1 cellular context compared by ENCODE assay signal in the genomic region with DNA sequence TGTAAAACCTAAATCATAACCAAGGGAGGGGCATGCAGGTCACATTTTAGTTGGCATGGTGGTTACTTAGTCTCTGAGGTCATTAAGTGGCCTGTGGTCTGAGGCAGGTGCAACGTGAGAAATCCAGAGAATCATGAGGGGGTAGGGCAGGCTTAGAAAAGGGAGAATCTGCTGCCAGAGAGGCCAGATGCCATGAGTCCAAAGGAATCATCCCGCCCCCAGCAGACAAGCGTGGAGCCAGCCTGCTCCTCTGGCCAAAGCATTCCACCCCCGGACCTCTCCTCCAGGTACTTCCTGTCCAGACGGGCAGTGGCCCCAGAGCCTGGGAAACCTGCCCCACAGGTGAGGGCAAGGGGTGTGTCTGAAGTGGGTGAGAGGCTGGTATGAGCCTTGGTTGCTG.
TF ChIP-seq lines count a peak whose summit lies in the region.

No MANE protein-coding gene starts in this region.

TF ChIP-seq in GM23338, 12 proteins besides CTCF, POLR2A, EP300 and RAD21:
- TF ChIP-seq, protein P1, sequence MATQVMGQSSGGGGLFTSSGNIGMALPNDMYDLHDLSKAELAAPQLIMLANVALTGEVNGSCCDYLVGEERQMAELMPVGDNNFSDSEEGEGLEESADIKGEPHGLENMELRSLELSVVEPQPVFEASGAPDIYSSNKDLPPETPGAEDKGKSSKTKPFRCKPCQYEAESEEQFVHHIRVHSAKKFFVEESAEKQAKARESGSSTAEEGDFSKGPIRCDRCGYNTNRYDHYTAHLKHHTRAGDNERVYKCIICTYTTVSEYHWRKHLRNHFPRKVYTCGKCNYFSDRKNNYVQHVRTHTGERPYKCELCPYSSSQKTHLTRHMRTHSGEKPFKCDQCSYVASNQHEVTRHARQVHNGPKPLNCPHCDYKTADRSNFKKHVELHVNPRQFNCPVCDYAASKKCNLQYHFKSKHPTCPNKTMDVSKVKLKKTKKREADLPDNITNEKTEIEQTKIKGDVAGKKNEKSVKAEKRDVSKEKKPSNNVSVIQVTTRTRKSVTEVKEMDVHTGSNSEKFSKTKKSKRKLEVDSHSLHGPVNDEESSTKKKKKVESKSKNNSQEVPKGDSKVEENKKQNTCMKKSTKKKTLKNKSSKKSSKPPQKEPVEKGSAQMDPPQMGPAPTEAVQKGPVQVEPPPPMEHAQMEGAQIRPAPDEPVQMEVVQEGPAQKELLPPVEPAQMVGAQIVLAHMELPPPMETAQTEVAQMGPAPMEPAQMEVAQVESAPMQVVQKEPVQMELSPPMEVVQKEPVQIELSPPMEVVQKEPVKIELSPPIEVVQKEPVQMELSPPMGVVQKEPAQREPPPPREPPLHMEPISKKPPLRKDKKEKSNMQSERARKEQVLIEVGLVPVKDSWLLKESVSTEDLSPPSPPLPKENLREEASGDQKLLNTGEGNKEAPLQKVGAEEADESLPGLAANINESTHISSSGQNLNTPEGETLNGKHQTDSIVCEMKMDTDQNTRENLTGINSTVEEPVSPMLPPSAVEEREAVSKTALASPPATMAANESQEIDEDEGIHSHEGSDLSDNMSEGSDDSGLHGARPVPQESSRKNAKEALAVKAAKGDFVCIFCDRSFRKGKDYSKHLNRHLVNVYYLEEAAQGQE (IDR thresholded peaks at IDR 0.05; ENCODE audit: unreplicated experiment): no peak
- TF ChIP-seq, protein P2, sequence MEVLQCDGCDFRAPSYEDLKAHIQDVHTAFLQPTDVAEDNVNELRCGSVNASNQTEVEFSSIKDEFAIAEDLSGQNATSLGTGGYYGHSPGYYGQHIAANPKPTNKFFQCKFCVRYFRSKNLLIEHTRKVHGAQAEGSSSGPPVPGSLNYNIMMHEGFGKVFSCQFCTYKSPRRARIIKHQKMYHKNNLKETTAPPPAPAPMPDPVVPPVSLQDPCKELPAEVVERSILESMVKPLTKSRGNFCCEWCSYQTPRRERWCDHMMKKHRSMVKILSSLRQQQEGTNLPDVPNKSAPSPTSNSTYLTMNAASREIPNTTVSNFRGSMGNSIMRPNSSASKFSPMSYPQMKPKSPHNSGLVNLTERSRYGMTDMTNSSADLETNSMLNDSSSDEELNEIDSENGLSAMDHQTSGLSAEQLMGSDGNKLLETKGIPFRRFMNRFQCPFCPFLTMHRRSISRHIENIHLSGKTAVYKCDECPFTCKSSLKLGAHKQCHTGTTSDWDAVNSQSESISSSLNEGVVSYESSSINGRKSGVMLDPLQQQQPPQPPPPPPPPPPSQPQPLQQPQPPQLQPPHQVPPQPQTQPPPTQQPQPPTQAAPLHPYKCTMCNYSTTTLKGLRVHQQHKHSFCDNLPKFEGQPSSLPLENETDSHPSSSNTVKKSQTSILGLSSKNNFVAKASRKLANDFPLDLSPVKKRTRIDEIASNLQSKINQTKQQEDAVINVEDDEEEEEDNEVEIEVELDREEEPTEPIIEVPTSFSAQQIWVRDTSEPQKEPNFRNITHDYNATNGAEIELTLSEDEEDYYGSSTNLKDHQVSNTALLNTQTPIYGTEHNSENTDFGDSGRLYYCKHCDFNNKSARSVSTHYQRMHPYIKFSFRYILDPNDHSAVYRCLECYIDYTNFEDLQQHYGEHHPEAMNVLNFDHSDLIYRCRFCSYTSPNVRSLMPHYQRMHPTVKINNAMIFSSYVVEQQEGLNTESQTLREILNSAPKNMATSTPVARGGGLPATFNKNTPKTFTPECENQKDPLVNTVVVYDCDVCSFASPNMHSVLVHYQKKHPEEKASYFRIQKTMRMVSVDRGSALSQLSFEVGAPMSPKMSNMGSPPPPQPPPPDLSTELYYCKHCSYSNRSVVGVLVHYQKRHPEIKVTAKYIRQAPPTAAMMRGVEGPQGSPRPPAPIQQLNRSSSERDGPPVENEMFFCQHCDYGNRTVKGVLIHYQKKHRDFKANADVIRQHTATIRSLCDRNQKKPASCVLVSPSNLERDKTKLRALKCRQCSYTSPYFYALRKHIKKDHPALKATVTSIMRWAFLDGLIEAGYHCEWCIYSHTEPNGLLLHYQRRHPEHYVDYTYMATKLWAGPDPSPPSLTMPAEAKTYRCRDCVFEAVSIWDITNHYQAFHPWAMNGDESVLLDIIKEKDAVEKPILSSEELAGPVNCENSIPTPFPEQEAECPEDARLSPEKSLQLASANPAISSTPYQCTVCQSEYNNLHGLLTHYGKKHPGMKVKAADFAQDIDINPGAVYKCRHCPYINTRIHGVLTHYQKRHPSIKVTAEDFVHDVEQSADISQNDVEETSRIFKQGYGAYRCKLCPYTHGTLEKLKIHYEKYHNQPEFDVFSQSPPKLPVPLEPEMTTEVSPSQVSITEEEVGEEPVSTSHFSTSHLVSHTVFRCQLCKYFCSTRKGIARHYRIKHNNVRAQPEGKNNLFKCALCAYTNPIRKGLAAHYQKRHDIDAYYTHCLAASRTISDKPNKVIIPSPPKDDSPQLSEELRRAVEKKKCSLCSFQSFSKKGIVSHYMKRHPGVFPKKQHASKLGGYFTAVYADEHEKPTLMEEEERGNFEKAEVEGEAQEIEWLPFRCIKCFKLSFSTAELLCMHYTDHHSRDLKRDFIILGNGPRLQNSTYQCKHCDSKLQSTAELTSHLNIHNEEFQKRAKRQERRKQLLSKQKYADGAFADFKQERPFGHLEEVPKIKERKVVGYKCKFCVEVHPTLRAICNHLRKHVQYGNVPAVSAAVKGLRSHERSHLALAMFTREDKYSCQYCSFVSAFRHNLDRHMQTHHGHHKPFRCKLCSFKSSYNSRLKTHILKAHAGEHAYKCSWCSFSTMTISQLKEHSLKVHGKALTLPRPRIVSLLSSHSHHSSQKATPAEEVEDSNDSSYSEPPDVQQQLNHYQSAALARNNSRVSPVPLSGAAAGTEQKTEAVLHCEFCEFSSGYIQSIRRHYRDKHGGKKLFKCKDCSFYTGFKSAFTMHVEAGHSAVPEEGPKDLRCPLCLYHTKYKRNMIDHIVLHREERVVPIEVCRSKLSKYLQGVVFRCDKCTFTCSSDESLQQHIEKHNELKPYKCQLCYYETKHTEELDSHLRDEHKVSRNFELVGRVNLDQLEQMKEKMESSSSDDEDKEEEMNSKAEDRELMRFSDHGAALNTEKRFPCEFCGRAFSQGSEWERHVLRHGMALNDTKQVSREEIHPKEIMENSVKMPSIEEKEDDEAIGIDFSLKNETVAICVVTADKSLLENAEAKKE (CRISPR knock-in tag; IDR thresholded peaks at IDR 0.05): no peak
- TF ChIP-seq EZH2phosphoT487 (IDR thresholded peaks at IDR 0.05; ENCODE audit: unreplicated experiment) (no peak), POLR2AphosphoS5 (IDR thresholded peaks at IDR 0.05; ENCODE audit: low read depth) (no peak), ZNF114 (CRISPR knock-in tag; IDR thresholded peaks at IDR 0.05) (no peak), EZH2 (IDR thresholded peaks at IDR 0.05; ENCODE audit: low read depth, unreplicated experiment) (no peak), NANOG (IDR thresholded peaks at IDR 0.05; ENCODE audit: borderline replicate concordance) (no peak), ZNF331 (CRISPR knock-in tag; IDR thresholded peaks at IDR 0.05; ENCODE audit: low read depth) (no peak), STAT1 (IDR thresholded peaks at IDR 0.05; ENCODE audit: unreplicated experiment) (no peak), JUNB (IDR thresholded peaks at IDR 0.05; ENCODE audit: unreplicated experiment) (no peak), CREB1 (CRISPR knock-in tag; IDR thresholded peaks at IDR 0.05; ENCODE audit: low read depth) (no peak)
- TF ChIP-seq, protein P3, sequence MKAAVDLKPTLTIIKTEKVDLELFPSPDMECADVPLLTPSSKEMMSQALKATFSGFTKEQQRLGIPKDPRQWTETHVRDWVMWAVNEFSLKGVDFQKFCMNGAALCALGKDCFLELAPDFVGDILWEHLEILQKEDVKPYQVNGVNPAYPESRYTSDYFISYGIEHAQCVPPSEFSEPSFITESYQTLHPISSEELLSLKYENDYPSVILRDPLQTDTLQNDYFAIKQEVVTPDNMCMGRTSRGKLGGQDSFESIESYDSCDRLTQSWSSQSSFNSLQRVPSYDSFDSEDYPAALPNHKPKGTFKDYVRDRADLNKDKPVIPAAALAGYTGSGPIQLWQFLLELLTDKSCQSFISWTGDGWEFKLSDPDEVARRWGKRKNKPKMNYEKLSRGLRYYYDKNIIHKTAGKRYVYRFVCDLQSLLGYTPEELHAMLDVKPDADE (IDR thresholded peaks at IDR 0.05): no peak
